8 cellular contexts compared by ENCODE assay signal in the genomic region with DNA sequence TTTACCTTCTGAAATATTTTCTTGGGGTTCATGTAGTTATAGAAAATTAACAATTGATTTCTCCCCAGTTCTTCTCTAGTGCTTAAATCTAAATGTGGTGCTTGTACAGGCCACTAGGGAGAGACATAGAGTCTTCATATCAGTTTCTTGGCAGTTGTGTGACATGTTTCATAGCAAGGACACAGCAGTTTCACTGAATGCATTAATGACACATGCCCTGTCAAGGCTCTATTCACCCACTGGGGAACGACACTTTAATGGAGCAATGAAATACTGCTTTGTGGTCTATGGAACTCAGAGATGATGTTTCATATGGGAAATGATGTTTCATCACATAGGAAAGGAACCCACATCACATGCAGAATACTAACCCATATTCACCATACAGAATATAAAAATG. TPM values are rescaled to one million over a fixed set of nuclear protein-coding genes. Genes with fewer than 3 reads are reported as not detected.
DNase-seq lines count a peak whose midpoint lies in the region; ATAC-seq and TF ChIP-seq lines count a peak whose summit lies in the region.

No MANE protein-coding gene starts in this region.

- ATAC-seq in GM19043 (IDR thresholded peaks at IDR 0.05; ENCODE audit: low read depth, unreplicated experiment) = peak; percentile 48
- ATAC-seq in HG03342 (IDR thresholded peaks at IDR 0.05; ENCODE audit: unreplicated experiment) = peak; percentile 73
- peak; percentile 35 for ATAC-seq in sciatic nerve

- peak; percentile 59 to 72 for TF ChIP-seq CTCF in fibroblast of lung (conservative IDR thresholded peaks at IDR 0.05 in 1 of 2, IDR thresholded peaks at IDR 0.05 in 1 of 2; ENCODE audit: low read depth in 1 of 2, low read length in 2 of 2)

- H3K79me2 ChIP-seq in fibroblast of lung (ENCODE audit: control insufficient read depth, insufficient read depth, low read length) = peaks cover 73% of the 10 kb centered on the region

- no peaks in the 10 kb centered on the region for H4K20me1 ChIP-seq in fibroblast of lung (ENCODE audit: control insufficient read depth, extremely low read depth, insufficient read depth, low read length)

- no peak overlapping the region for H2AFZ ChIP-seq in fibroblast of lung (ENCODE audit: low read length)

- H3K27me3 ChIP-seq in fibroblast of lung (ENCODE audit: control insufficient read depth, insufficient read depth, low read length) = no peaks in the 10 kb centered on the region

- H3K9me3 ChIP-seq in fibroblast of lung (ENCODE audit: control insufficient read depth, insufficient read depth, low read depth, low read length) = no peaks in the 10 kb centered on the region

- peak overlapping the region; percentile 64 for H3K4me2 ChIP-seq in fibroblast of lung (ENCODE audit: extremely low read depth, insufficient read depth, low read length)

- no peak overlapping the region for H3K9ac ChIP-seq in fibroblast of lung (ENCODE audit: insufficient read depth, low read length)

- intact Hi-C loops in sciatic nerve (cut with DNase I) = no loop called here

- peak; percentile 26 for DNase-seq in COR-L47 (lab: John Stamatoyannopoulos, UW)
- DNase-seq in RKO (ENCODE audit: low spot score) = peak; percentile 69
- DNase-seq in fibroblast of lung (ENCODE audit: low read depth in 2 of 2) = peak; percentile 71 to 89
- no peak for DNase-seq in sciatic nerve (ENCODE audit: low spot score)
- DNase-seq in hypothalamus (lab: John Stamatoyannopoulos, UW) = no peak
- no peak for DNase-seq in mesenteric fat pad (ENCODE audit: low spot score)

- H3K4me3 ChIP-seq in fibroblast of lung (replicated peaks in 1 of 4; ENCODE audit: control extremely low read depth in 1 of 4, insufficient read depth in 1 of 4, low read depth in 3 of 4, low read length in 4 of 4) = peak overlapping the region; percentile 78 to 99 (median 90)

- H3K36me3 ChIP-seq in fibroblast of lung (ENCODE audit: control insufficient read depth, insufficient read depth, low read length) = no peaks in the 10 kb centered on the region

- H3K4me1 ChIP-seq in fibroblast of lung (ENCODE audit: control insufficient read depth, extremely low read depth, insufficient read depth, low read length) = peaks cover 9% of the 10 kb centered on the region

- peak overlapping the region; percentile 96 for H3K27ac ChIP-seq in fibroblast of lung (ENCODE audit: insufficient read depth, low read length)

RNA-seq across cellular contexts. Expression of gene VEGFC, which starts 2.8 kb away (rescaled TPM):
- total RNA-seq in fibroblast of lung = 49.6 and 67.2 TPM in 2 replicates
- 74.2 and 100.0 TPM in 2 replicates for polyA plus RNA-seq in fibroblast of lung
- 59.1 and 91.8 TPM in 2 replicates for polyA plus RNA-seq in fibroblast of lung (2012)
- polyA minus RNA-seq in fibroblast of lung (ENCODE audit: low replicate concordance) = 48.9 and 59.6 TPM in 2 replicates
- 17.0 TPM for total RNA-seq in sciatic nerve
- 27.6 TPM for total RNA-seq in mesenteric fat pad

Comparison
In these comparisons a context has a peak if more than half of its experiments do, and no peak if none do; other contexts are left out.
1. DNase-seq: peak in COR-L47 (single experiment), RKO (single experiment) and fibroblast of lung (2 of 2); none in sciatic nerve (single experiment), hypothalamus (0 of 51) and mesenteric fat pad (single experiment).
2. Peak in every context shown above with its lines, with median percentiles within 50 percentile points of each other: ATAC-seq.